Comparison of ENCODE assay signal across 8 cellular contexts in genomic region chr12:121296618-121297476, GRCh38. TPM values are rescaled to one million over a fixed set of nuclear protein-coding genes. Genes with fewer than 3 reads are reported as not detected.
DNase-seq lines count a peak whose midpoint lies in the region; ATAC-seq, FAIRE-seq and TF ChIP-seq lines count a peak whose summit lies in the region.

TSS of gene CAMKK2 (minus strand) at chr12:121296709. CDS start at chr12:121274526, 22,183 bp downstream.

- DNase-seq in D721Med (ENCODE audit: insufficient read length, low spot score) (peak; percentile 65), OCI-M1 (lab: John Stamatoyannopoulos, UW) (peak; percentile 93), activated T-cell treated with anti-CD3 and anti-CD28 coated beads for 48 hours (ENCODE audit: low read depth) (peak; percentile 92), erythroblast (lab: John Stamatoyannopoulos, UW) (peak; percentile 88 to 94)
- peak; percentile 68 to 73 for DNase-seq in stimulated activated CD8-positive, alpha-beta memory T cell treated with anti-CD3 and anti-CD28 coated beads, Interleukin-4, amount 100 ng/mL, for 4 hours (ENCODE audit: low read depth in 2 of 2, low spot score in 1 of 2)

- peak; percentile 61 for ATAC-seq in GM21390 (IDR thresholded peaks at IDR 0.05; ENCODE audit: unreplicated experiment)

- H3K4me3 ChIP-seq in HUES64 (ENCODE audit: low read length), result peak within 1 kb of the TSS; percentile 85
- peak within 1 kb of the TSS; percentile 84 to 90 for H3K4me3 ChIP-seq in mucosa of rectum (ENCODE audit: low read length in 2 of 2)

- TF ChIP-seq POLR2A in erythroblast (IDR thresholded peaks at IDR 0.05; ENCODE audit: low read length), result peak; percentile 54

- H3K9ac ChIP-seq in HUES64 (ENCODE audit: low read depth, low read length), result peak within 1 kb of the TSS; percentile 88
- H3K9ac ChIP-seq in mucosa of rectum (ENCODE audit: low read depth in 1 of 2, low read length in 2 of 2), result peak within 1 kb of the TSS; percentile 83 to 92

- H3K9me3 ChIP-seq in HUES64 (ENCODE audit: insufficient read depth, low read depth, low read length), result no peaks in the 10 kb centered on the region
- no peaks in the 10 kb centered on the region for H3K9me3 ChIP-seq in mucosa of rectum (ENCODE audit: control insufficient read depth in 2 of 2, low read length in 2 of 2)

- H3K4me1 ChIP-seq in HUES64 (ENCODE audit: insufficient read depth, low read length) (peaks cover 4% of the 10 kb centered on the region; the same call in 1 of the 2 replicates), mucosa of rectum (ENCODE audit: control insufficient read depth in 2 of 2, insufficient read depth in 2 of 2, low read length in 2 of 2) (peaks cover 11 to 26% of the 10 kb centered on the region in 2 donors)

- no peak for FAIRE-seq in D721Med (lab: Jason Lieb, UNC)

- peaks cover 5% of the 10 kb centered on the region; the same call in 1 of the 2 replicates for H3K36me3 ChIP-seq in HUES64 (ENCODE audit: insufficient read depth, low read length)
- no peaks in the 10 kb centered on the region for H3K36me3 ChIP-seq in mucosa of rectum (ENCODE audit: control insufficient read depth in 2 of 2, insufficient read depth in 2 of 2, low read length in 2 of 2)

- peak within 1 kb of the TSS; percentile 71; the same call in 1 of the 2 replicates for H3K27ac ChIP-seq in HUES64 (ENCODE audit: low read depth, low read length)
- H3K27ac ChIP-seq in mucosa of rectum (ENCODE audit: low read depth in 2 of 2, low read length in 2 of 2), result peak within 1 kb of the TSS; percentile 82 to 83

- TF ChIP-seq CTCF in D721Med (IDR thresholded peaks at IDR 0.05; ENCODE audit: insufficient read depth, missing control alignments), result peak; percentile 3

- WGBS in HUES64, result under 1% methylated on average over 104 of the region's 104 CpGs

- H3K27me3 ChIP-seq in HUES64 (ENCODE audit: insufficient read depth, low read length) (no peaks in the 10 kb centered on the region), mucosa of rectum (ENCODE audit: control insufficient read depth in 2 of 2, insufficient read depth in 2 of 2, low read length in 2 of 2) (no peaks in the 10 kb centered on the region)

RNA-seq across cellular contexts. Expression of gene CAMKK2, which starts in this region (rescaled TPM):
- 20.2 TPM for polyA plus RNA-seq in HUES64 (2013, experiment 1 of 2)
- polyA plus RNA-seq in HUES64 (2013, experiment 2 of 2), result 20.5 TPM

Comparison
In these comparisons a context has a peak if more than half of its experiments do, and no peak if none do; other contexts are left out.
1. Peak in every context shown above with its lines: DNase-seq, ATAC-seq, H3K4me3 ChIP-seq and H3K27ac ChIP-seq.